In the genomic region with DNA sequence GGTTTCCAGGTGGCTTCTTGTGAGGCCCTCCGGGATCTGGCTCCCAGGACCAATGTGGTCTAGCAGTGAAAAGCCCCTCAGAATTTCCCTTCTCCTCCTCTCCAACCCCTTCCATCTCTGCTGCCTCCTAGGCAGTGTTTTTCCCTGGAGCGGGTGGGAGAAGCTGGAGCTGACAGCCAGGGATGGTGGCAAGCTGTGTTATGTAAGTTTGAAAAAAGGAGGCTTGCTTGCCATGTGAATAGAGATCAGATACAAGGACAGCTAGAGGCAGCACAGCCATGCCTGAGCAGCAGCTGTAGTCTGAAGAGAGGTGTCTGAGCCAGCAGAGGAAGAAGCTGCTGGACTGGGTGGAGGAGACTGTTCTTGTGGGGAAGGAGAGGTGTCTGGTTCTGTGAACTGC, we compare ENCODE assay signal across 22 cellular contexts. TPM values are rescaled to one million over a fixed set of nuclear protein-coding genes. Genes with fewer than 3 reads are reported as not detected.
DNase-seq lines count a peak whose midpoint lies in the region; ATAC-seq and TF ChIP-seq lines count a peak whose summit lies in the region.
"Had no signal": no experiment of that assay in that cellular context is flagged by ENCODE, and none has a peak within 500 bp of the region (broad histone marks: within the 10 kb centered on the region; RNA-seq: fewer than 3 reads in every experiment).

No MANE protein-coding gene starts in this region.

- H3K9ac ChIP-seq in BLaER1: no peak overlapping the region

- H3K27me3 Mint-ChIP-seq in GM23338 (ENCODE audit: insufficient read depth, low read depth, poor library complexity): peaks cover 8% of the 10 kb centered on the region
- no peaks in the 10 kb centered on the region for H3K27me3 Mint-ChIP-seq in central memory CD8-positive, alpha-beta T cell
- H3K27me3 Mint-ChIP-seq: progenitor cell of endocrine pancreas had no signal

- no peak for DNase-seq in GM23338 (ENCODE audit: low spot score)
- no peak for DNase-seq in central memory CD8-positive, alpha-beta T cell (ENCODE audit: low spot score in 2 of 2)
- peak; percentile 23 for DNase-seq in middle frontal gyrus (ENCODE audit: extremely low spot score, low spot score)
- DNase-seq in NCI-H510A (lab: John Stamatoyannopoulos, UW): no peak
- no peak for DNase-seq in glomerular visceral epithelial cell (ENCODE audit: extremely low spot score)
- DNase-seq: activated CD4-positive, CD25-positive, alpha-beta regulatory T cell treated with anti-CD3 and anti-CD28 coated beads, Interleukin-2, amount 50 U/mL, for 72 hours; activated T-cell treated with anti-CD3 and anti-CD28 coated beads, Interleukin-2, amount 50 U/mL, for 48 hours; adrenal gland; cortex of kidney; DND-41; heart right ventricle; KG1; left cardiac atrium; NCI-H2227 treated with DMSO at 0.1 percent for 48 hours; NK-92 treated with Interleukin-12 subunit alpha and Interleukin-12 subunit beta, amount 100 ng/mL, for 24 hours; SHP77 had no signal

- H3K27ac ChIP-seq in BLaER1 (0 out of 2 replicates have a peak overlapping the region, but pooled peaks have one; percentile 41), GM23338 (ENCODE audit: low read depth) (no peak overlapping the region)
- H3K27ac ChIP-seq: adrenal gland, esophagus muscularis mucosa, heart right ventricle had no signal

- peaks cover 8% of the 10 kb centered on the region for H3K4me1 ChIP-seq in BLaER1
- H3K4me1 ChIP-seq in GM23338 (ENCODE audit: insufficient read depth): peaks cover 43% of the 10 kb centered on the region

- ATAC-seq in GM23338 (no peak), HG03095 (IDR thresholded peaks at IDR 0.05; ENCODE audit: unreplicated experiment) (no peak), HG02623 (IDR thresholded peaks at IDR 0.05; ENCODE audit: unreplicated experiment) (no peak)
- ATAC-seq in central memory CD8-positive, alpha-beta T cell (replicated peaks; ENCODE audit: extremely low read depth, poor library complexity, severe bottlenecking): no peak
- ATAC-seq: heart right ventricle, left cardiac atrium had no signal

- H3K4me3 ChIP-seq in BLaER1 (no peak overlapping the region), GM23338 (no peak overlapping the region)
- H3K4me3 ChIP-seq: adrenal gland, esophagus muscularis mucosa, heart right ventricle had no signal

- peaks cover 25% of the 10 kb centered on the region for H3F3A ChIP-seq in GM23338 (replicated peaks; ENCODE audit: low read depth)

- no peaks in the 10 kb centered on the region for H3K27me3 ChIP-seq in BLaER1
- H3K27me3 ChIP-seq in GM23338 (ENCODE audit: insufficient read depth): no peaks in the 10 kb centered on the region
- H3K27me3 ChIP-seq: adrenal gland, esophagus muscularis mucosa, heart right ventricle had no signal

- 0 out of 2 replicates have a peak overlapping the region, but pooled peaks have one; percentile 71 for H3K27ac Mint-ChIP-seq in GM23338
- H3K27ac Mint-ChIP-seq in central memory CD8-positive, alpha-beta T cell (ENCODE audit: low read depth): peak overlapping the region; percentile 81
- H3K27ac Mint-ChIP-seq: progenitor cell of endocrine pancreas had no signal

- H3K9me3 ChIP-seq in BLaER1: no peaks in the 10 kb centered on the region
- H3K9me3 ChIP-seq: adrenal gland, esophagus muscularis mucosa, heart right ventricle had no signal

- H3K36me3 Mint-ChIP-seq in GM23338 (ENCODE audit: low read depth): peaks cover 13% of the 10 kb centered on the region
- H3K36me3 Mint-ChIP-seq in central memory CD8-positive, alpha-beta T cell (ENCODE audit: insufficient read depth): peaks cover 5% of the 10 kb centered on the region

- H4K20me1 ChIP-seq in BLaER1: peaks cover 16% of the 10 kb centered on the region; the same call in 1 of the 2 replicates
- no peaks in the 10 kb centered on the region; the same call in 1 of the 2 replicates for H4K20me1 ChIP-seq in GM23338 (replicated peaks; ENCODE audit: insufficient read depth)

- no peaks in the 10 kb centered on the region for H3K9me2 ChIP-seq in GM23338 (ENCODE audit: insufficient read depth)

- H3K9me3 Mint-ChIP-seq in GM23338: no peaks in the 10 kb centered on the region
- H3K9me3 Mint-ChIP-seq in central memory CD8-positive, alpha-beta T cell: no peaks in the 10 kb centered on the region
- H3K9me3 Mint-ChIP-seq: T-helper 2 cell treated with Interferon-gamma antibody and Interleukin-4, amounts not matched to agents 5 μg/mL and 100 μg/mL, for 36 hours had no signal

- no peak for TF ChIP-seq CTCF in GM23338 (conservative IDR thresholded peaks at IDR 0.05; ENCODE audit: low read depth in 2 of 2)

- H3K4me3 Mint-ChIP-seq in GM23338: no peak overlapping the region
- no peak overlapping the region for H3K4me3 Mint-ChIP-seq in central memory CD8-positive, alpha-beta T cell
- H3K4me3 Mint-ChIP-seq: T-helper 2 cell treated with Interferon-gamma antibody and Interleukin-4, amounts not matched to agents 5 μg/mL and 100 μg/mL, for 36 hours had no signal

- no peak overlapping the region for H2AFZ ChIP-seq in GM23338

- H3K4me2 ChIP-seq in BLaER1: no peak overlapping the region
- H3K4me2 ChIP-seq in GM23338: no peak overlapping the region

- peaks cover 15% of the 10 kb centered on the region for H3K79me2 ChIP-seq in GM23338 (replicated peaks; ENCODE audit: insufficient read depth)

- peaks cover 60% of the 10 kb centered on the region for H3K4me1 Mint-ChIP-seq in GM23338
- H3K4me1 Mint-ChIP-seq in central memory CD8-positive, alpha-beta T cell: peaks cover 15% of the 10 kb centered on the region

- H3K36me3 ChIP-seq in BLaER1 (peaks cover 20% of the 10 kb centered on the region), GM23338 (ENCODE audit: insufficient read depth) (peaks cover 6% of the 10 kb centered on the region; the same call in 1 of the 2 replicates)
- H3K36me3 ChIP-seq: adrenal gland had no signal

TF ChIP-seq in GM23338, 12 proteins besides CTCF, POLR2A, EP300 and RAD21 (continues in another document):
- TF ChIP-seq ZNF331 (CRISPR knock-in tag; IDR thresholded peaks at IDR 0.05; ENCODE audit: low read depth) (no peak), CREB1 (CRISPR knock-in tag; IDR thresholded peaks at IDR 0.05; ENCODE audit: low read depth) (no peak), ZNF114 (CRISPR knock-in tag; IDR thresholded peaks at IDR 0.05) (no peak), NANOG (IDR thresholded peaks at IDR 0.05; ENCODE audit: borderline replicate concordance) (no peak)

RNA-seq across cellular contexts. Expression of a gene that starts 20.6 kb away (rescaled TPM):
- 17.4 and 21.2 TPM in 2 replicates for total RNA-seq in GM23338 (2014; rRNA removed; shearing (Covaris generic))
- 41.1 and 43.2 TPM in 2 replicates for polyA plus RNA-seq in GM23338 (2016; fragmentation: Nextera tagmentation; extraction: Ambion mirVana)

RNA-seq across cellular contexts. Expression of a gene that starts 27.6 kb away (rescaled TPM):
- 4,842 and 6,082 TPM in 2 replicates for total RNA-seq in GM23338 (2014; rRNA removed; shearing (Covaris generic))
- 2,989 and 3,203 TPM in 2 replicates for polyA plus RNA-seq in GM23338 (2016; fragmentation: Nextera tagmentation; extraction: Ambion mirVana)

RNA-seq across cellular contexts. Expression of a gene that starts 28.1 kb away (rescaled TPM):
- 61.5 and 64.1 TPM in 2 replicates for total RNA-seq in GM23338 (2014; rRNA removed; shearing (Covaris generic))
- 49.5 and 51.0 TPM in 2 replicates for polyA plus RNA-seq in GM23338 (2016; fragmentation: Nextera tagmentation; extraction: Ambion mirVana)
